In genomic region chr22:46764779-46765485, GRCh38 we compare ENCODE assay signal across 13 cellular contexts. TPM values are rescaled to one million over a fixed set of nuclear protein-coding genes. Genes with fewer than 3 reads are reported as not detected.
DNase-seq lines count a peak whose midpoint lies in the region; ATAC-seq and TF ChIP-seq lines count a peak whose summit lies in the region.
"Had no signal": no experiment of that assay in that cellular context is flagged by ENCODE, and none has a peak within 500 bp of the region (broad histone marks: within the 10 kb centered on the region; RNA-seq: fewer than 3 reads in every experiment).

No MANE protein-coding gene starts in this region.

- H3K27ac Mint-ChIP-seq in activated T-helper 17 cell treated with anti-CD3 and anti-CD28 coated beads, Interleukin-2, amount 50 U/mL, for 72 hours, result peak overlapping the region; percentile 99

- H3F3A ChIP-seq in DOHH2 (ENCODE audit: control insufficient read depth, insufficient read depth), result peaks cover 53% of the 10 kb centered on the region

- no peak for ATAC-seq in activated T-helper 17 cell treated with anti-CD3 and anti-CD28 coated beads, Interleukin-2, amount 50 U/mL, for 72 hours (replicated peaks)
- ATAC-seq in foreskin keratinocyte, result no peak
- ATAC-seq: sciatic nerve had no signal

- peak; percentile 66 for DNase-seq in mucosa of gallbladder (ENCODE audit: low spot score)
- no peak for DNase-seq in putamen (ENCODE audit: low spot score)
- no peak for DNase-seq in foreskin keratinocyte
- no peak for DNase-seq in middle frontal gyrus (ENCODE audit: extremely low spot score, low spot score)
- no peak for DNase-seq in GM20000 (ENCODE audit: low spot score)
- DNase-seq: cortex of kidney, NCI-H146, NCI-H774, SK-N-SH had no signal

- H3K36me3 Mint-ChIP-seq in activated T-helper 17 cell treated with anti-CD3 and anti-CD28 coated beads, Interleukin-2, amount 50 U/mL, for 72 hours (ENCODE audit: low read depth), result peaks cover 100% of the 10 kb centered on the region

- H3K4me2 ChIP-seq in BLaER1 treated with 17β-estradiol and CSF1 and Interleukin-3, amounts not matched to agents 10 nM and 100 nM, result peak overlapping the region; percentile 83 to 97 (median 92)
- peak overlapping the region; percentile 83 for H3K4me2 ChIP-seq in DOHH2 (ENCODE audit: low read length)

- TF ChIP-seq CTCF in DOHH2 (IDR thresholded peaks at IDR 0.05; ENCODE audit: low read depth, low read length, poor library complexity, severe bottlenecking) (no peak), foreskin keratinocyte (conservative IDR thresholded peaks at IDR 0.05) (no peak), GM20000 (IDR thresholded peaks at IDR 0.05; ENCODE audit: extremely low read depth, missing control alignments) (no peak)

- H3K27me3 ChIP-seq in BLaER1 treated with 17β-estradiol and CSF1 and Interleukin-3, amounts not matched to agents 10 nM and 100 nM, result no peaks in the 10 kb centered on the region
- no peaks in the 10 kb centered on the region for H3K27me3 ChIP-seq in DOHH2 (ENCODE audit: control insufficient read depth, low read length)
- no peaks in the 10 kb centered on the region for H3K27me3 ChIP-seq in foreskin keratinocyte

- no peaks in the 10 kb centered on the region for H3K9me3 Mint-ChIP-seq in activated T-helper 17 cell treated with anti-CD3 and anti-CD28 coated beads, Interleukin-2, amount 50 U/mL, for 72 hours

- H3K27me3 Mint-ChIP-seq in activated T-helper 17 cell treated with anti-CD3 and anti-CD28 coated beads, Interleukin-2, amount 50 U/mL, for 72 hours, result no peaks in the 10 kb centered on the region

- peak overlapping the region in 2 of 11 experiments; percentile 8 to 87; a peak in 2 of 22 replicates for H3K27ac ChIP-seq in BLaER1 treated with 17β-estradiol and CSF1 and Interleukin-3, amounts not matched to agents 10 nM and 100 nM
- H3K27ac ChIP-seq in DOHH2 (ENCODE audit: low read depth, low read length) (peak overlapping the region; percentile 94), foreskin keratinocyte (no peak overlapping the region)

- peaks cover 0 to 20% (median 5%) of the 10 kb centered on the region in 11 experiments; a peak in 10 of 22 replicates for H3K36me3 ChIP-seq in BLaER1 treated with 17β-estradiol and CSF1 and Interleukin-3, amounts not matched to agents 10 nM and 100 nM
- H3K36me3 ChIP-seq in DOHH2 (ENCODE audit: control insufficient read depth, low read length), result peaks cover 62% of the 10 kb centered on the region

- H3K4me3 ChIP-seq in BLaER1 treated with 17β-estradiol and CSF1 and Interleukin-3, amounts not matched to agents 10 nM and 100 nM, result peak overlapping the region in 2 of 10 experiments; percentile 2 to 88; a peak in 2 of 20 replicates
- H3K4me3 ChIP-seq in DOHH2 (ENCODE audit: low read length), result peak overlapping the region; percentile 91

- peaks cover 69 to 79% (median 77%) of the 10 kb centered on the region in 10 experiments for H3K4me1 ChIP-seq in BLaER1 treated with 17β-estradiol and CSF1 and Interleukin-3, amounts not matched to agents 10 nM and 100 nM
- H3K4me1 ChIP-seq in DOHH2 (ENCODE audit: control insufficient read depth, low read length) (peaks cover 74% of the 10 kb centered on the region), foreskin keratinocyte (no peaks in the 10 kb centered on the region)

- peak overlapping the region; percentile 100 for H3K4me3 Mint-ChIP-seq in activated T-helper 17 cell treated with anti-CD3 and anti-CD28 coated beads, Interleukin-2, amount 50 U/mL, for 72 hours

- H3K9me3 ChIP-seq in BLaER1 treated with 17β-estradiol and CSF1 and Interleukin-3, amounts not matched to agents 10 nM and 100 nM (replicated peaks in 1 of 11), result no peaks in the 10 kb centered on the region
- H3K9me3 ChIP-seq in DOHH2 (ENCODE audit: control insufficient read depth, insufficient read depth, low read length), result no peaks in the 10 kb centered on the region
- H3K9me3 ChIP-seq: SK-N-SH had no signal

- peaks cover 81% of the 10 kb centered on the region for H3K79me2 ChIP-seq in DOHH2 (ENCODE audit: control insufficient read depth, low read length)

- peaks cover 40% of the 10 kb centered on the region for H3K4me1 Mint-ChIP-seq in activated T-helper 17 cell treated with anti-CD3 and anti-CD28 coated beads, Interleukin-2, amount 50 U/mL, for 72 hours

- no peaks in the 10 kb centered on the region for H3K9me2 ChIP-seq in DOHH2 (replicated peaks; ENCODE audit: control insufficient read depth, low read length)
- H3K9me2 ChIP-seq: SK-N-SH had no signal

- peaks cover 20 to 72% (median 55%) of the 10 kb centered on the region in 11 experiments; a peak in 21 of 22 replicates for H4K20me1 ChIP-seq in BLaER1 treated with 17β-estradiol and CSF1 and Interleukin-3, amounts not matched to agents 10 nM and 100 nM
- H4K20me1 ChIP-seq in DOHH2 (ENCODE audit: control insufficient read depth, insufficient read depth, low read depth, low read length), result peaks cover 4% of the 10 kb centered on the region; the same call in 1 of the 2 replicates

- H3K9ac ChIP-seq in BLaER1 treated with 17β-estradiol and CSF1 and Interleukin-3, amounts not matched to agents 10 nM and 100 nM, result peak overlapping the region in 4 of 11 experiments; percentile 16 to 96 (median 54); a peak in 3 of 22 replicates

RNA-seq across cellular contexts. Expression of gene TBC1D22A, which starts 2.5 kb away (rescaled TPM):
- total RNA-seq in activated T-helper 17 cell treated with anti-CD3 and anti-CD28 coated beads, Interleukin-2, amount 50 U/mL, for 72 hours, result 100 to 1,000 TPM in 1 of 2 donors, 10 to 100 TPM in 1; 52.4 to 108 TPM
- total RNA-seq in mucosa of gallbladder (33.0 TPM), foreskin keratinocyte (17.5 and 18.7 TPM in 2 replicates)
- polyA plus RNA-seq in foreskin keratinocyte, result 21.9 and 23.4 TPM in 2 replicates

RNA-seq across cellular contexts. Expression of gene CERK, which starts 26.9 kb away (rescaled TPM):
- total RNA-seq in activated T-helper 17 cell treated with anti-CD3 and anti-CD28 coated beads, Interleukin-2, amount 50 U/mL, for 72 hours, result 100 to 1,000 TPM in 1 of 2 donors, 10 to 100 TPM in 1; 90.7 to 124 TPM
- 41.8 TPM for total RNA-seq in mucosa of gallbladder
- 18.2 and 19.3 TPM in 2 replicates for total RNA-seq in foreskin keratinocyte
- 7.1 and 8.1 TPM in 2 replicates for polyA plus RNA-seq in foreskin keratinocyte
